Comparison of ENCODE assay signal across 12 cellular contexts in the genomic region with DNA sequence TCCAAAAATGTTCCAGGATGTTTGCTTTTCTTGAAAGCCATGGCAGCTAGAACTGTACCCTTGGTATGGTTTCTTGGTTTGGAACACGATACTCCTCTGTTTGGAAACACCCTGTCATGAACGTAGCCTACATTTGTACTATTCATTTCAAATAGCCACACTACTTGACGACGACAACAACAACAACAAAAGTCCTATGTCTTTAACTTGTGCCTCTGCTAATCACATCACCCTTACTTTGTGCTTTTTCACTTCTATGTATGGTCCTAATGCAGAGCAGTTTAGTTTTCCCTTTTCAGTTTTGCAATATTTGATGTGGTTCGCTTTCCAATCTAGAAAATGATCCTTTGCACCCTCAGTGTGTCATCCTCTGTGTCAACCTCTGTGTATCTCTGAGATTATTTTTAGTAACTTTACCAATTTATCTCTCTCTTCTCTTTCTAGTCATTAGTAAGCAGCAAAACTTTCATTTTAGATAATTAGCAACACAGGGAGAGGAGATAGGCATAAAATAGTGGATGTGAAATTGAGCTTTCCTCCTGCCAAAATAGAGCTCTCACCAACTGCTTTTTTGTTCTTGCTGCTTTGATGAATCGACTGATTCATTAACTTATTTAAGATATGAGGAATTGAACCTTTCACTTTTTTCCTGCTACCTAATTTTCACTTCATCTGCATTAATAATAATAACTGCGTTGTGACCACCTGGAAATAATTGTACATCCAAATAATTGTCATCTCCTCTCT. TPM values are rescaled to one million over a fixed set of nuclear protein-coding genes. Genes with fewer than 3 reads are reported as not detected.
DNase-seq lines count a peak whose midpoint lies in the region; ATAC-seq and TF ChIP-seq lines count a peak whose summit lies in the region.
"Had no signal": no experiment of that assay in that cellular context is flagged by ENCODE, and none has a peak within 500 bp of the region (broad histone marks: within the 10 kb centered on the region; RNA-seq: fewer than 3 reads in every experiment).

No MANE protein-coding gene starts in this region.

- TF ChIP-seq CTCF in foreskin keratinocyte (conservative IDR thresholded peaks at IDR 0.05) = no peak
- no peak for TF ChIP-seq CTCF in thyroid gland (IDR thresholded peaks at IDR 0.05)

- intact Hi-C loops in thyroid gland (cut with DNase I) = no loop called here

- WGBS in thyroid gland, 2 donors = 86 to 88% methylated on average over 7 of the region's 7 CpGs

- H3K36me3 ChIP-seq in thyroid gland = no peaks in the 10 kb centered on the region
- H3K36me3 ChIP-seq: adrenal gland, suprapubic skin had no signal

- TF ChIP-seq POLR2A in thyroid gland (IDR thresholded peaks at IDR 0.05) = no peak

- no peaks in the 10 kb centered on the region for H3K9me3 ChIP-seq in thyroid gland
- H3K9me3 ChIP-seq: adrenal gland had no signal

- H3K4me1 ChIP-seq in foreskin keratinocyte (peaks cover 34% of the 10 kb centered on the region), thyroid gland (no peaks in the 10 kb centered on the region)

- H3K4me3 ChIP-seq in thyroid gland (replicated peaks in 1 of 3) = no peak overlapping the region
- H3K4me3 ChIP-seq: adrenal gland, suprapubic skin had no signal

- DNase-seq in foreskin keratinocyte (no peak), kidney tubule cell (ENCODE audit: low spot score) (no peak), NCI-H2081 treated with DMSO at 0.1 percent for 48 hours (lab: John Stamatoyannopoulos, UW) (no peak), thyroid gland (no peak)
- DNase-seq: adrenal gland, DND-41, natural killer cell, NCI-H1417 treated with DMSO at 0.1 percent for 48 hours had no signal

- ATAC-seq in GM18861 (IDR thresholded peaks at IDR 0.05; ENCODE audit: unreplicated experiment) (peak; percentile 55), GM21447 (IDR thresholded peaks at IDR 0.05; ENCODE audit: unreplicated experiment) (peak; percentile 80), HG03135 (IDR thresholded peaks at IDR 0.05; ENCODE audit: unreplicated experiment) (peak; percentile 50), foreskin keratinocyte (no peak)
- ATAC-seq: natural killer cell had no signal

- H3K27me3 ChIP-seq in foreskin keratinocyte (no peaks in the 10 kb centered on the region), thyroid gland (no peaks in the 10 kb centered on the region)
- H3K27me3 ChIP-seq: adrenal gland, suprapubic skin had no signal

- H3K27ac ChIP-seq in foreskin keratinocyte = peak overlapping the region; percentile 87
- no peak overlapping the region for H3K27ac ChIP-seq in thyroid gland
- H3K27ac ChIP-seq: adrenal gland had no signal

RNA-seq across cellular contexts. Expression of a gene that starts 44.1 kb away (rescaled TPM):
- 154 and 165 TPM in 2 replicates for total RNA-seq in foreskin keratinocyte
- polyA plus RNA-seq in foreskin keratinocyte = 32.7 and 42.9 TPM in 2 replicates
- total RNA-seq in thyroid gland = 1 to 10 TPM in 2 of 4 donors, not detected in 2; 1.2 to 1.3 TPM

Comparison
In these comparisons a context has a peak if more than half of its experiments do, and no peak if none do; other contexts are left out.
1. RNA of a gene that starts 44.1 kb away (total RNA-seq): 154 to 165 TPM in foreskin keratinocyte; 1.2 to 1.3 TPM in thyroid gland; every median in the first group is over 10 times any median in the second.